ENCODE assay signal across 15 cellular contexts in genomic region chr9:841371-842209, GRCh38. TPM values are rescaled to one million over a fixed set of nuclear protein-coding genes. Genes with fewer than 3 reads are reported as not detected.
A peak's percentile ranks its signal among the peaks of the same experiment; 100 is the strongest.
DNase-seq lines count a peak whose midpoint lies in the region; ATAC-seq, FAIRE-seq and TF ChIP-seq lines count a peak whose summit lies in the region.
"Had no signal": no experiment of that assay in that cellular context is flagged by ENCODE, and none has a peak within 500 bp of the region (broad histone marks: within the 10 kb centered on the region; RNA-seq: fewer than 3 reads in every experiment).

Gene DMRT1, plus strand, starts transcription at chr9:841697. Its CDS starts 142 bp downstream, at chr9:841839.

- H3K18ac ChIP-seq in mesenchymal stem cell (ENCODE audit: low read depth in 1 of 2, low read length in 2 of 2), result no peak within 1 kb of the TSS

- H3K4me2 ChIP-seq in astrocyte (ENCODE audit: low read length), result peak within 1 kb of the TSS; percentile 19
- peak within 1 kb of the TSS; percentile 29 for H3K4me2 ChIP-seq in mesenchymal stem cell (ENCODE audit: low read length, poor library complexity, severe bottlenecking)

- H3K27me3 Mint-ChIP-seq in CD4-positive, alpha-beta memory T cell, result peaks cover 33% of the 10 kb centered on the region in 2 donors
- H3K27me3 Mint-ChIP-seq in astrocyte (ENCODE audit: low read depth, unreplicated experiment), result peaks cover 59% of the 10 kb centered on the region

- H3K36me3 ChIP-seq in CD4-positive, alpha-beta memory T cell (ENCODE audit: insufficient read depth, low read length), result no peaks in the 10 kb centered on the region
- H3K36me3 ChIP-seq in astrocyte (ENCODE audit: insufficient read depth, low read length), result no peaks in the 10 kb centered on the region
- H3K36me3 ChIP-seq in mesenchymal stem cell (ENCODE audit: control insufficient read depth in 1 of 2, insufficient read depth in 2 of 2, low read depth in 1 of 2, low read length in 2 of 2), result no peaks in the 10 kb centered on the region
- H3K36me3 ChIP-seq: SJSA1 had no signal

- no peak for TF ChIP-seq CTCF in astrocyte (IDR thresholded peaks at IDR 0.05; ENCODE audit: insufficient read depth, low read depth, low read length)

- H3K79me2 ChIP-seq in astrocyte (ENCODE audit: insufficient read depth, low read length), result no peaks in the 10 kb centered on the region

- H3K4me3 ChIP-seq in CD4-positive, alpha-beta memory T cell (ENCODE audit: low read length in 2 of 2), result no peak within 1 kb of the TSS
- H3K4me3 ChIP-seq in astrocyte (ENCODE audit: insufficient read depth, low read depth, low read length) (no peak within 1 kb of the TSS), mesenchymal stem cell (ENCODE audit: insufficient read depth in 1 of 2, low read depth in 1 of 2, low read length in 2 of 2) (no peak within 1 kb of the TSS)
- H3K4me3 ChIP-seq: SJSA1 had no signal

- no peaks in the 10 kb centered on the region for H3K27me3 ChIP-seq in CD4-positive, alpha-beta memory T cell (ENCODE audit: insufficient read depth, low read length)
- H3K27me3 ChIP-seq in astrocyte (ENCODE audit: insufficient read depth, low read length), result peaks cover 38% of the 10 kb centered on the region
- H3K27me3 ChIP-seq in mesenchymal stem cell (ENCODE audit: control insufficient read depth in 1 of 2, insufficient read depth in 1 of 2, low read length in 2 of 2), result peaks cover 43 to 62% of the 10 kb centered on the region in 2 experiments
- H3K27me3 ChIP-seq: SJSA1 had no signal

- no peak within 1 kb of the TSS for H2BK15ac ChIP-seq in mesenchymal stem cell (ENCODE audit: low read depth, poor library complexity, severe bottlenecking)

- H3K4me1 Mint-ChIP-seq in CD4-positive, alpha-beta memory T cell, result peaks cover 5 to 20% (median 9%) of the 10 kb centered on the region in 4 donors
- no peaks in the 10 kb centered on the region for H3K4me1 Mint-ChIP-seq in astrocyte (ENCODE audit: low read depth, unreplicated experiment)
- H3K4me1 Mint-ChIP-seq: central memory CD8-positive, alpha-beta T cell had no signal

- ATAC-seq in GM18868 (IDR thresholded peaks at IDR 0.05; ENCODE audit: unreplicated experiment) (peak; percentile 62), GM21447 (IDR thresholded peaks at IDR 0.05; ENCODE audit: unreplicated experiment) (no peak), HG02840 (IDR thresholded peaks at IDR 0.05; ENCODE audit: low FRiP score, unreplicated experiment) (no peak), GM18519 (IDR thresholded peaks at IDR 0.05; ENCODE audit: low FRiP score, unreplicated experiment) (no peak)
- ATAC-seq in activated CD4-positive, CD25-positive, alpha-beta regulatory T cell treated with anti-CD3 and anti-CD28 coated beads, Interleukin-2, amount 50 U/mL, for 24 hours, result no peak

- H4K20me1 ChIP-seq in astrocyte (ENCODE audit: insufficient read depth, low read length), result no peaks in the 10 kb centered on the region

- DNase-seq in CD4-positive, alpha-beta memory T cell, result no peak
- DNase-seq in astrocyte (ENCODE audit: low read depth) (no peak), mesenchymal stem cell (no peak)
- DNase-seq: activated CD4-positive, alpha-beta T cell treated with anti-CD3 and anti-CD28 coated beads for 1 hour; activated gamma-delta T cell had no signal

- no peak within 1 kb of the TSS for H3K23ac ChIP-seq in mesenchymal stem cell (ENCODE audit: low read length in 2 of 2)

- no peak within 1 kb of the TSS for H2BK5ac ChIP-seq in mesenchymal stem cell (ENCODE audit: low read depth, low read length, poor library complexity, severe bottlenecking)

- H3K9me3 ChIP-seq in CD4-positive, alpha-beta memory T cell (ENCODE audit: control insufficient read depth in 1 of 2, low read length in 2 of 2), result no peaks in the 10 kb centered on the region
- H3K9me3 ChIP-seq in astrocyte (ENCODE audit: insufficient read depth, low read depth, low read length), result no peaks in the 10 kb centered on the region
- H3K9me3 ChIP-seq in mesenchymal stem cell (ENCODE audit: control insufficient read depth, low read length), result no peaks in the 10 kb centered on the region
- H3K9me3 ChIP-seq: SJSA1 had no signal

- H4K91ac ChIP-seq in mesenchymal stem cell (ENCODE audit: low read length), result no peak within 1 kb of the TSS

- no peaks in the 10 kb centered on the region for H3K36me3 Mint-ChIP-seq in CD4-positive, alpha-beta memory T cell
- H3K36me3 Mint-ChIP-seq in astrocyte (ENCODE audit: low read depth, unreplicated experiment), result no peaks in the 10 kb centered on the region
- H3K36me3 Mint-ChIP-seq: IgD-negative memory B cell had no signal

- no peak within 1 kb of the TSS for H3K27ac ChIP-seq in CD4-positive, alpha-beta memory T cell (ENCODE audit: low read depth, low read length)
- H3K27ac ChIP-seq in astrocyte (ENCODE audit: low read depth, low read length), result no peak within 1 kb of the TSS
- H3K27ac ChIP-seq in mesenchymal stem cell (ENCODE audit: low read length, poor library complexity, severe bottlenecking), result no peak within 1 kb of the TSS
- H3K27ac ChIP-seq: SJSA1 had no signal

- no peaks in the 10 kb centered on the region for H3K4me1 ChIP-seq in CD4-positive, alpha-beta memory T cell (ENCODE audit: insufficient read depth, low read length)
- H3K4me1 ChIP-seq in astrocyte (ENCODE audit: insufficient read depth, low read length), result no peaks in the 10 kb centered on the region
- peaks cover 14% of the 10 kb centered on the region for H3K4me1 ChIP-seq in mesenchymal stem cell (ENCODE audit: control insufficient read depth, insufficient read depth, low read depth, low read length)
- H3K4me1 ChIP-seq: SJSA1 had no signal

- H3K79me1 ChIP-seq in mesenchymal stem cell (replicated peaks; ENCODE audit: low read length, poor library complexity, severe bottlenecking), result no peaks in the 10 kb centered on the region

- H2BK120ac ChIP-seq in mesenchymal stem cell (ENCODE audit: low read depth, low read length), result no peak within 1 kb of the TSS

- H3K9me3 Mint-ChIP-seq in CD4-positive, alpha-beta memory T cell, result peaks cover 0 to 3% (median 0%) of the 10 kb centered on the region in 8 donors
- peaks cover under 1% of the 10 kb centered on the region for H3K9me3 Mint-ChIP-seq in astrocyte (ENCODE audit: unreplicated experiment)
- H3K9me3 Mint-ChIP-seq: central memory CD8-positive, alpha-beta T cell had no signal

- no peak within 1 kb of the TSS for H3K14ac ChIP-seq in mesenchymal stem cell (ENCODE audit: low read length in 2 of 2)

- FAIRE-seq in astrocyte (lab: Jason Lieb, UNC), result no peak
- FAIRE-seq: D721Med, GM18507 had no signal

- no peak within 1 kb of the TSS for H3K27ac Mint-ChIP-seq in CD4-positive, alpha-beta memory T cell
- H3K27ac Mint-ChIP-seq in astrocyte (ENCODE audit: unreplicated experiment), result no peak within 1 kb of the TSS

- H2AFZ ChIP-seq in astrocyte (ENCODE audit: low read depth, low read length) (no peak within 1 kb of the TSS), mesenchymal stem cell (ENCODE audit: low read depth, low read length) (no peak within 1 kb of the TSS)

- WGBS in mesenchymal stem cell, result 3% methylated on average over 73 of the region's 84 CpGs

- H3K9ac ChIP-seq in astrocyte (ENCODE audit: low read length) (no peak within 1 kb of the TSS), mesenchymal stem cell (ENCODE audit: low read length) (no peak within 1 kb of the TSS)

- H3K4ac ChIP-seq in mesenchymal stem cell (ENCODE audit: low read depth in 1 of 2, low read length in 2 of 2), result no peak within 1 kb of the TSS

- POLR2A ChIA-PET in CD4-positive, alpha-beta memory T cell (lab: Charles Lee; ENCODE audit: partially characterized antibody), result no interaction called here

- no peak within 1 kb of the TSS for H4K8ac ChIP-seq in mesenchymal stem cell (ENCODE audit: low read length)

- CTCF ChIA-PET in CD4-positive, alpha-beta memory T cell (lab: Charles Lee; ENCODE audit: partially characterized antibody), result no interaction called here

- peak within 1 kb of the TSS in 5 of 8 donors; percentile 10 to 33 (median 22) for H3K4me3 Mint-ChIP-seq in CD4-positive, alpha-beta memory T cell
- H3K4me3 Mint-ChIP-seq in astrocyte (ENCODE audit: unreplicated experiment), result no peak within 1 kb of the TSS
- H3K4me3 Mint-ChIP-seq: central memory CD8-positive, alpha-beta T cell had no signal

- intact Hi-C loops in CD4-positive, alpha-beta memory T cell (cut with micrococcal nuclease), result no loop called here

- no peak within 1 kb of the TSS for H2AK5ac ChIP-seq in mesenchymal stem cell (ENCODE audit: low read length, severe bottlenecking)

- no peak within 1 kb of the TSS for H2BK12ac ChIP-seq in mesenchymal stem cell (ENCODE audit: low read length in 2 of 2)

RNA-seq across cellular contexts. Expression of gene DMRT1, which starts in this region (rescaled TPM):
- not detected for total RNA-seq in CD4-positive, alpha-beta memory T cell
- not detected for polyA plus RNA-seq in CD4-positive, alpha-beta memory T cell
- not detected in 2 replicates for total RNA-seq in astrocyte
- not detected for polyA plus RNA-seq in mesenchymal stem cell (2013, experiment 1 of 2)
- polyA plus RNA-seq in mesenchymal stem cell (2013, experiment 2 of 2), result not detected
- total RNA-seq: SJSA1 had no signal
- polyA plus RNA-seq: IgD-negative memory B cell had no signal
